Comparison of ENCODE assay signal across 40 cellular contexts in the genomic region with DNA sequence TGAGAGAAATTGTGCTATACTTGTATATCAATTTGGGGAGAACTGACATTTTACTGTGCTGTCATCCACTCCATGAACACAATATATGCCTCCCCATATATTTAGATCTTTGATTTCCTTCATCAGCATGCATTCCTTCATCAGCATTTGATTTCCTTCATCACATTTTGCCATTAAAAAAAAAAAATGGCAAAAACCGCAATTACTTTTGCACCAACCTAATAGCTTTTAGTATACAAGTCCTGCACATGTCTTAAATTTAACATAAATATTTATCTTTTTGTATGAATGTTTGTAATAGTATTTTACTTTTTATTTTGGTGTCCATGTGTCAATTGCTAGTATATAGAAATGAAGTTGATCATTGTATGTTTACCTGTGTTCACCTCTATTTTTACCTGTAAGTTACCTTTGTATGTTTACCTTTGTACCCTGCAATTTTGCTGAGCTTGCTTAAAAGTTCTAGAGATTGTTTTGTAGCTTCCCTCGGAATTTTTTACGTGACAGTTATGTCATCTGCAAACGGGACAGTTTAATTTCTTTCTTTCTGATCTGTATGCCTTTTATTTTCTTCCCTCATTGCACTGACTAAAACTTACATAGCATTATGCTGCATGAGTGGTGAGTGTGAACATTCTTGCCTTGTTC.
"Had no signal": no experiment of that assay in that cellular context is flagged by ENCODE, and none has a peak within 500 bp of the region (broad histone marks: within the 10 kb centered on the region; RNA-seq: fewer than 3 reads in every experiment).

No MANE protein-coding gene starts in this region.

- H3K4me3 ChIP-seq: ascending aorta, cardiac muscle cell had no signal

- H3K4me1 ChIP-seq: ascending aorta had no signal

- ATAC-seq: activated CD4-positive, alpha-beta T cell treated with anti-CD3 and anti-CD28 coated beads for 36 hours; activated CD4-positive, CD25-positive, alpha-beta regulatory T cell treated with anti-CD3 and anti-CD28 coated beads, Interleukin-2, amount 50 U/mL, for 24 hours; activated CD8-positive, alpha-beta T cell treated with anti-CD3 and anti-CD28 coated beads, Interleukin-2, amount 10 ng/mL, durations not matched to agents 7 days and 5 days; activated naive CD8-positive, alpha-beta T cell treated with anti-CD3 and anti-CD28 coated beads, Interleukin-2, amount 50 U/mL, for 24 hours; activated T-cell treated with anti-CD3 and anti-CD28 coated beads, Interleukin-2, amount 50 U/mL, for 4 hours; activated T-cell treated with anti-CD3 and anti-CD28 coated beads, Interleukin-2, amount 50 U/mL, for 72 hours; activated T-helper 17 cell treated with anti-CD3 and anti-CD28 coated beads, Interleukin-2, amount 50 U/mL, for 72 hours; WTC11 had no signal

- FAIRE-seq: bronchial epithelial cell, TTC549 had no signal

- H3K27ac ChIP-seq: ascending aorta, cardiac muscle cell, WERI-Rb-1 had no signal

- H3K9me3 ChIP-seq: ascending aorta had no signal

- H3K9me3 Mint-ChIP-seq: activated CD4-positive, alpha-beta memory T cell treated with anti-CD3 and anti-CD28 coated beads, Interleukin-2, amount 10 ng/mL, durations not matched to agents 7 days and 5 days; activated naive CD4-positive, alpha-beta T cell treated with anti-CD3 and anti-CD28 coated beads for 36 hours; activated naive CD8-positive, alpha-beta T cell treated with anti-CD3 and anti-CD28 coated beads, Interleukin-2, amount 10 ng/mL, durations not matched to agents 7 days and 5 days; activated T-cell treated with anti-CD3 and anti-CD28 coated beads, Interleukin-2, amount 50 U/mL, for 4 hours; activated T-cell treated with anti-CD3 and anti-CD28 coated beads, Interleukin-2, amount 50 U/mL, for 72 hours; activated T-helper 17 cell treated with anti-CD3 and anti-CD28 coated beads, Interleukin-2, amount 50 U/mL, for 72 hours; central memory CD8-positive, alpha-beta T cell; T-helper 1 cell treated with Interleukin-12 subunit alpha and Interleukin-12 subunit beta and Interleukin-4 antibody, amounts not matched to agents 30 μg/mL and 1 μg/mL, for 36 hours had no signal

- H3K27me3 ChIP-seq: ascending aorta, cardiac muscle cell had no signal

- H3K4me1 Mint-ChIP-seq: activated CD4-positive, alpha-beta memory T cell treated with anti-CD3 and anti-CD28 coated beads, Interleukin-2, amount 10 ng/mL, durations not matched to agents 7 days and 5 days; activated CD4-positive, alpha-beta T cell treated with anti-CD3 and anti-CD28 coated beads for 36 hours; activated CD4-positive, alpha-beta T cell treated with anti-CD3 and anti-CD28 coated beads, Interleukin-2, amount 10 ng/mL, durations not matched to agents 7 days and 5 days; activated naive CD4-positive, alpha-beta T cell treated with anti-CD3 and anti-CD28 coated beads, Interleukin-2, amount 50 U/mL, for 24 hours; activated naive CD8-positive, alpha-beta T cell treated with anti-CD3 and anti-CD28 coated beads, Interleukin-2, amount 10 ng/mL, durations not matched to agents 7 days and 5 days; activated naive CD8-positive, alpha-beta T cell treated with anti-CD3 and anti-CD28 coated beads, Interleukin-2, amount 50 U/mL, for 24 hours; activated T-helper 17 cell treated with anti-CD3 and anti-CD28 coated beads, Interleukin-2, amount 50 U/mL, for 72 hours; brain; central memory CD8-positive, alpha-beta T cell had no signal

- H3K27me3 Mint-ChIP-seq: brain had no signal

- H3K4me3 Mint-ChIP-seq: activated CD4-positive, alpha-beta memory T cell treated with anti-CD3 and anti-CD28 coated beads, Interleukin-2, amount 10 ng/mL, durations not matched to agents 7 days and 5 days; activated CD4-positive, alpha-beta T cell treated with anti-CD3 and anti-CD28 coated beads for 36 hours; activated CD4-positive, alpha-beta T cell treated with anti-CD3 and anti-CD28 coated beads, Interleukin-2, amount 10 ng/mL, durations not matched to agents 7 days and 5 days; activated CD8-positive, alpha-beta T cell treated with anti-CD3 and anti-CD28 coated beads, Interleukin-2, amount 10 ng/mL, durations not matched to agents 7 days and 5 days; activated naive CD4-positive, alpha-beta T cell treated with anti-CD3 and anti-CD28 coated beads for 36 hours; activated naive CD4-positive, alpha-beta T cell treated with anti-CD3 and anti-CD28 coated beads, Interleukin-2, amount 50 U/mL, for 24 hours; activated naive CD8-positive, alpha-beta T cell; activated naive CD8-positive, alpha-beta T cell treated with anti-CD3 and anti-CD28 coated beads, Interleukin-2, amount 10 ng/mL, durations not matched to agents 7 days and 5 days; activated naive CD8-positive, alpha-beta T cell treated with anti-CD3 and anti-CD28 coated beads, Interleukin-2, amount 50 U/mL, for 24 hours; activated T-cell treated with anti-CD3 and anti-CD28 coated beads, Interleukin-2, amount 50 U/mL, for 4 hours; activated T-cell treated with anti-CD3 and anti-CD28 coated beads, Interleukin-2, amount 50 U/mL, for 72 hours; activated T-helper 1 cell treated with anti-CD3 and anti-CD28 coated beads, Interleukin-12 subunit alpha, Interleukin-12 subunit beta, Interleukin-2, Interleukin-4 antibody, amounts not matched to agents 30 ng/mL and 10 ng/mL and 1 ng/mL, durations not matched to agents 14 hours and 24 hours and 36 hours; activated T-helper 17 cell treated with anti-CD3 and anti-CD28 coated beads, Interleukin-2, amount 50 U/mL, for 72 hours; brain; central memory CD8-positive, alpha-beta T cell; T-helper 1 cell treated with Interleukin-12 subunit alpha and Interleukin-12 subunit beta and Interleukin-4 antibody, amounts not matched to agents 30 μg/mL and 1 μg/mL, for 36 hours; T-helper 2 cell treated with Interferon-gamma antibody and Interleukin-4, amounts not matched to agents 5 μg/mL and 100 μg/mL, for 36 hours; WTC11 had no signal

- H3K36me3 ChIP-seq: ascending aorta, cardiac muscle cell, WERI-Rb-1 had no signal

- DNase-seq: activated CD4-positive, alpha-beta memory T cell treated with anti-CD3 and anti-CD28 coated beads, Interleukin-2, amount 10 ng/mL, durations not matched to agents 7 days and 5 days; activated CD4-positive, alpha-beta T cell treated with anti-CD3 and anti-CD28 coated beads for 1 hour; activated CD4-positive, alpha-beta T cell treated with anti-CD3 and anti-CD28 coated beads for 36 hours; activated CD4-positive, alpha-beta T cell treated with anti-CD3 and anti-CD28 coated beads for 48 hours; activated CD4-positive, alpha-beta T cell treated with anti-CD3 and anti-CD28 coated beads, Interleukin-2, amount 10 ng/mL, durations not matched to agents 7 days and 5 days; activated CD4-positive, alpha-beta T cell treated with anti-CD3 and anti-CD28 coated beads, Interleukin-2, amount 50 U/mL, for 48 hours; activated CD4-positive, CD25-positive, alpha-beta regulatory T cell; activated CD8-positive, alpha-beta memory T cell treated with anti-CD3 and anti-CD28 coated beads, Interleukin-2, amount 50 U/mL, for 4 hours; activated CD8-positive, alpha-beta T cell treated with anti-CD3 and anti-CD28 coated beads, Interleukin-2, amount 10 ng/mL, durations not matched to agents 7 days and 5 days; activated effector memory CD4-positive, alpha-beta T cell treated with anti-CD3 and anti-CD28 coated beads, Interleukin-2, amount 50 U/mL, for 16 hours; activated gamma-delta T cell treated with Interleukin-2 at 50 U/mL for 16 hours; activated naive CD4-positive, alpha-beta T cell; activated naive CD4-positive, alpha-beta T cell treated with anti-CD3 and anti-CD28 coated beads for 36 hours; activated naive CD8-positive, alpha-beta T cell treated with anti-CD3 and anti-CD28 coated beads, Interleukin-2, amount 10 ng/mL, durations not matched to agents 7 days and 5 days; activated naive CD8-positive, alpha-beta T cell treated with anti-CD3 and anti-CD28 coated beads, Interleukin-2, amount 50 U/mL, for 24 hours; activated T-cell treated with anti-CD3 and anti-CD28 coated beads for 4 hours; activated T-cell treated with anti-CD3 and anti-CD28 coated beads, Interleukin-2, amount 50 U/mL, for 1 hour; activated T-cell treated with anti-CD3 and anti-CD28 coated beads, Interleukin-2, amount 50 U/mL, for 4 hours; activated T-cell treated with anti-CD3 and anti-CD28 coated beads, Interleukin-2, amount 50 U/mL, for 72 hours; amygdala; anterior cingulate cortex; caudate nucleus; cerebellar nuclear complex; T-helper 2 cell; T-helper 9 cell; WERI-Rb-1 had no signal

- H3K27ac Mint-ChIP-seq: activated CD4-positive, alpha-beta memory T cell treated with anti-CD3 and anti-CD28 coated beads, Interleukin-2, amount 10 ng/mL, durations not matched to agents 7 days and 5 days; activated CD4-positive, alpha-beta T cell treated with anti-CD3 and anti-CD28 coated beads for 36 hours; activated CD4-positive, alpha-beta T cell treated with anti-CD3 and anti-CD28 coated beads, Interleukin-2, amount 10 ng/mL, durations not matched to agents 7 days and 5 days; activated CD8-positive, alpha-beta T cell treated with anti-CD3 and anti-CD28 coated beads, Interleukin-2, amount 10 ng/mL, durations not matched to agents 7 days and 5 days; activated naive CD4-positive, alpha-beta T cell treated with anti-CD3 and anti-CD28 coated beads for 36 hours; activated naive CD4-positive, alpha-beta T cell treated with anti-CD3 and anti-CD28 coated beads, Interleukin-2, amount 50 U/mL, for 24 hours; activated naive CD8-positive, alpha-beta T cell; activated naive CD8-positive, alpha-beta T cell treated with anti-CD3 and anti-CD28 coated beads, Interleukin-2, amount 10 ng/mL, durations not matched to agents 7 days and 5 days; activated naive CD8-positive, alpha-beta T cell treated with anti-CD3 and anti-CD28 coated beads, Interleukin-2, amount 50 U/mL, for 24 hours; activated T-cell treated with anti-CD3 and anti-CD28 coated beads, Interleukin-2, amount 50 U/mL, for 72 hours; activated T-helper 1 cell treated with anti-CD3 and anti-CD28 coated beads, Interleukin-12 subunit alpha, Interleukin-12 subunit beta, Interleukin-2, Interleukin-4 antibody, amounts not matched to agents 30 ng/mL and 10 ng/mL and 1 ng/mL, durations not matched to agents 14 hours and 24 hours and 36 hours; activated T-helper 17 cell treated with anti-CD3 and anti-CD28 coated beads, Interleukin-2, amount 50 U/mL, for 72 hours; brain; T-helper 1 cell treated with Interleukin-12 subunit alpha and Interleukin-12 subunit beta and Interleukin-4 antibody, amounts not matched to agents 30 μg/mL and 1 μg/mL, for 36 hours; T-helper 2 cell treated with Interferon-gamma antibody and Interleukin-4, amounts not matched to agents 5 μg/mL and 100 μg/mL, for 36 hours; WTC11 had no signal

- H3K36me3 Mint-ChIP-seq: activated naive CD8-positive, alpha-beta T cell; activated naive CD8-positive, alpha-beta T cell treated with anti-CD3 and anti-CD28 coated beads, Interleukin-2, amount 10 ng/mL, durations not matched to agents 7 days and 5 days; brain had no signal
